ENCODE assay signal across 2 cellular contexts in genomic region chr2:143282684-143283083, GRCh38.
TF ChIP-seq lines count a peak whose summit lies in the region.

No MANE protein-coding gene starts in this region.

TF ChIP-seq in HCT116, 20 proteins besides CTCF, POLR2A, EP300 and RAD21 (continued from another document):
- TF ChIP-seq ZBTB33 (IDR thresholded peaks at IDR 0.05; ENCODE audit: extremely low read depth, insufficient replicate concordance, low read length) (no peak), ZNF274 (IDR thresholded peaks at IDR 0.05; ENCODE audit: low read depth, low read length) (no peak), ATF3 (IDR thresholded peaks at IDR 0.05) (no peak), YY1 (IDR thresholded peaks at IDR 0.05; ENCODE audit: extremely low read depth, insufficient replicate concordance, low read depth, low read length) (no peak), ELF1 (IDR thresholded peaks at IDR 0.05; ENCODE audit: borderline replicate concordance, low read depth) (no peak), SRF (IDR thresholded peaks at IDR 0.05; ENCODE audit: low read depth) (no peak), CEBPB (IDR thresholded peaks at IDR 0.05; ENCODE audit: low read depth) (no peak)

TF ChIP-seq in liver, 16 proteins besides CTCF, POLR2A, EP300 and RAD21 (continued from another document):
- TF ChIP-seq ZBTB33 (IDR thresholded peaks at IDR 0.05) = no peak
- no peak for TF ChIP-seq GABPA (IDR thresholded peaks at IDR 0.05 in 1 of 2, conservative IDR thresholded peaks at IDR 0.05 in 1 of 2)
- no peak for TF ChIP-seq NR2F2 (IDR thresholded peaks at IDR 0.05)
- no peak for TF ChIP-seq JUND (IDR thresholded peaks at IDR 0.05)
- no peak for TF ChIP-seq FOXA1 (IDR thresholded peaks at IDR 0.05)
- no peak for TF ChIP-seq HNF4G (IDR thresholded peaks at IDR 0.05)
- no peak for TF ChIP-seq RXRA (IDR thresholded peaks at IDR 0.05)
- TF ChIP-seq HNF4A (conservative IDR thresholded peaks at IDR 0.05) = no peak
- TF ChIP-seq FOXA2 (IDR thresholded peaks at IDR 0.05) = no peak
- TF ChIP-seq SP1 (IDR thresholded peaks at IDR 0.05) = no peak
TF ChIP-seq in liver: peak in this region for 0.
